Comparison of ENCODE assay signal across 20 cellular contexts in the genomic region with DNA sequence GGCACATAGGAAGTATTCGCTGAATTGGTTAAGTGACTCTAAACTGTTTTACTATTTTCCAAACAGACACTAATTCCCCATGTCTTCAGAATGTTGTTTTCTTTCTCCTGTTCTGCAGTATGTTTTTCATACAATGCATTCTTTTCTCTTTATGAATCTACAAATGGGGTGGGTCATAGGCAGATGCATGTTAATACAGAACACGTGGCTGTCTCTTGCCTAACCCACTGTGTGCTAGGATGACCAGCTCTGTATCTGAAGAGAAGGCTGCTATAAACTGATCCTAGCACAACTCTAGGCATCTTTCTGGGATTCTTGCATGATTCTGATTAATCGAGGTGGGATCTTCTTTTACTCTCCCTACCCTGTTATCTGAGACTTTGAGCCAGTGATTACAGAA.
"Had no signal": no experiment of that assay in that cellular context is flagged by ENCODE, and none has a peak within 500 bp of the region (broad histone marks: within the 10 kb centered on the region; RNA-seq: fewer than 3 reads in every experiment).

No MANE protein-coding gene starts in this region.

- H3K9me3 ChIP-seq: Peyer's patch had no signal

- H3K27me3 ChIP-seq: Peyer's patch had no signal

- H3K27ac ChIP-seq: Peyer's patch had no signal

- DNase-seq: activated CD4-positive, alpha-beta T cell treated with anti-CD3 and anti-CD28 coated beads for 48 hours; activated CD4-positive, alpha-beta T cell treated with anti-CD3 and anti-CD28 coated beads, Interleukin-2, amount 50 U/mL, for 4 hours; activated CD8-positive, alpha-beta memory T cell treated with anti-CD3 and anti-CD28 coated beads, Interleukin-2, amount 50 U/mL, for 48 hours; activated CD8-positive, alpha-beta T cell treated with anti-CD3 and anti-CD28 coated beads, Interleukin-2, amount 10 ng/mL, durations not matched to agents 7 days and 5 days; activated naive CD4-positive, alpha-beta T cell treated with anti-CD3 and anti-CD28 coated beads, Interleukin-2, amount 50 U/mL, for 16 hours; activated naive CD8-positive, alpha-beta T cell treated with anti-CD3 and anti-CD28 coated beads, Interleukin-2, amount 10 ng/mL, durations not matched to agents 7 days and 5 days; activated T-cell treated with anti-CD3 and anti-CD28 coated beads, Interleukin-2, amount 50 U/mL, for 1 hour; aorta; Kasumi-1; KBM-7; NCI-H1048; NCI-H1694 treated with DMSO at 0.1 percent for 48 hours; NCI-H2029 treated with DMSO at 0.1 percent for 48 hours; NCI-H345; NCI-H510A; NCI-H526 treated with DMSO at 0.1 percent for 48 hours; NCI-H82; Peyer's patch; SHP77 treated with DMSO at 0.1 percent for 48 hours had no signal

- ATAC-seq: activated CD4-positive, CD25-positive, alpha-beta regulatory T cell treated with anti-CD3 and anti-CD28 coated beads, Interleukin-2, amount 50 U/mL, for 24 hours; activated CD8-positive, alpha-beta T cell treated with anti-CD3 and anti-CD28 coated beads, Interleukin-2, amount 10 ng/mL, durations not matched to agents 7 days and 5 days had no signal

- H3K36me3 ChIP-seq: Peyer's patch had no signal

- H3K4me1 ChIP-seq: Peyer's patch had no signal

- H3K4me3 ChIP-seq: Peyer's patch had no signal
